8 cellular contexts compared by ENCODE assay signal in the genomic region with DNA sequence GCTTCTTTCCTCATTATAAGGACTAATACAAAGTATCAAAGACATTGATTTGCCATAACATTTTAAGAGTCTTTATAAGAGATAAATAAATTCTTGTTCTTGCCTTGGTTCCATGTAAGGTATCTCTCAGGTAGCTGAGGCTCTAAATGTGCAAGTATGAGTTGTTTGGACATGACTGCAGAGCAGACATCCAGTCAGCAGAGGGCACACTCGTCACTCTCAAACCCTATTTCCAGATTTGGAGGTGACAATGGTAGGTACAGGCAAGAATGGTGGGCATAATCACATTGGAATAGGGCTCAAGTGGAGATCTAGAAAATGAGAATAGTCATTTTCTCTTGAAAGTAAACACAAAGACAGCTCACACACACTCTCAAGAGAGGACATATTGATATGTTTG.
A peak's percentile ranks its signal among the peaks of the same experiment; 100 is the strongest.
DNase-seq lines count a peak whose midpoint lies in the region; ATAC-seq and TF ChIP-seq lines count a peak whose summit lies in the region.

No MANE protein-coding gene starts in this region.

- no peaks in the 10 kb centered on the region for H3K9me3 ChIP-seq in adrenal gland (replicated peaks in 1 of 3)
- H3K9me3 ChIP-seq in osteoblast (ENCODE audit: low read depth, low read length) = no peaks in the 10 kb centered on the region
- peaks cover 0 to 9% of the 10 kb centered on the region in 2 donors for H3K9me3 ChIP-seq in ascending aorta

- H3K27me3 ChIP-seq in adrenal gland = peaks cover 24% of the 10 kb centered on the region
- peaks cover 14% of the 10 kb centered on the region for H3K27me3 ChIP-seq in osteoblast (ENCODE audit: insufficient read depth, low read length)
- peaks cover 16% of the 10 kb centered on the region for H3K27me3 ChIP-seq in ascending aorta

- H3K27ac Mint-ChIP-seq in activated CD4-positive, alpha-beta T cell treated with anti-CD3 and anti-CD28 coated beads for 36 hours = no peak overlapping the region

- peaks cover 27% of the 10 kb centered on the region for H3K27me3 Mint-ChIP-seq in activated CD4-positive, alpha-beta T cell treated with anti-CD3 and anti-CD28 coated beads for 36 hours

- no peak overlapping the region for H3K4me3 Mint-ChIP-seq in activated CD4-positive, alpha-beta T cell treated with anti-CD3 and anti-CD28 coated beads for 36 hours

- CTCF ChIA-PET in activated CD4-positive, alpha-beta T cell treated with anti-CD3 and anti-CD28 coated beads for 36 hours (lab: Charles Lee) = interaction anchor here (0.9 to 1.2 kb wide), 3 partner anchors 17 to 493 kb away, joined by 3 read pairs; no protein-coding TSS in a partner anchor

- H3K27ac ChIP-seq in adrenal gland (no peak overlapping the region), osteoblast (ENCODE audit: low read depth, low read length) (no peak overlapping the region), ascending aorta (no peak overlapping the region)

- no peak overlapping the region for H2AFZ ChIP-seq in osteoblast (ENCODE audit: low read length)

- intact Hi-C loops in activated CD4-positive, alpha-beta T cell treated with anti-CD3 and anti-CD28 coated beads for 36 hours (cut with DNase I, micrococcal nuclease) = loop anchor here in 1 of 2 experiments (1.0 to 5.0 kb wide), 3 partner anchors 494 to 1315 kb away; no protein-coding TSS in a partner anchor
- intact Hi-C loops in adrenal gland (cut with DNase I) = no loop called here
- intact Hi-C loops in ascending aorta (cut with DNase I) = no loop called here

- no peak overlapping the region for H3K4me3 ChIP-seq in adrenal gland
- H3K4me3 ChIP-seq in osteoblast (ENCODE audit: insufficient read depth, low read length) = no peak overlapping the region
- H3K4me3 ChIP-seq in ascending aorta = no peak overlapping the region

- WGBS in adrenal gland, 4 donors = 0 to 17% (median 3%) methylated on average over 1 of the region's 1 CpG

- TF ChIP-seq CTCF in adrenal gland (IDR thresholded peaks at IDR 0.05) = peak in 5 of 6 experiments; percentile 8 to 42 (median 21)
- TF ChIP-seq CTCF in osteoblast (IDR thresholded peaks at IDR 0.05; ENCODE audit: extremely low read depth, low read depth, low read length) = peak; percentile 17
- no peak for TF ChIP-seq CTCF in ascending aorta (IDR thresholded peaks at IDR 0.05)

- in situ Hi-C loops in KBM-7 (cut with MboI; ENCODE audit: low pct_unique_long_range_greater_than_20kb, low sequenced_read_pairs) = no loop called here

- H3K36me3 ChIP-seq in adrenal gland (replicated peaks in 1 of 2) = no peaks in the 10 kb centered on the region
- H3K36me3 ChIP-seq in osteoblast (ENCODE audit: insufficient read depth, low read length) = no peaks in the 10 kb centered on the region
- H3K36me3 ChIP-seq in ascending aorta = no peaks in the 10 kb centered on the region

- TF ChIP-seq POLR2A in adrenal gland (IDR thresholded peaks at IDR 0.05) = no peak

- H4K20me1 ChIP-seq in osteoblast (ENCODE audit: insufficient read depth, low read length) = no peaks in the 10 kb centered on the region

- no peaks in the 10 kb centered on the region for H3K4me1 Mint-ChIP-seq in activated CD4-positive, alpha-beta T cell treated with anti-CD3 and anti-CD28 coated beads for 36 hours

- no peaks in the 10 kb centered on the region for H3K79me2 ChIP-seq in osteoblast (ENCODE audit: insufficient read depth, low read length)

- peak; percentile 32 for DNase-seq in activated CD4-positive, alpha-beta T cell treated with anti-CD3 and anti-CD28 coated beads for 36 hours
- no peak for DNase-seq in activated CD4-positive, alpha-beta T cell treated with anti-CD3 and anti-CD28 coated beads, Interleukin-2, amount 50 U/mL, for 1 hour
- peak; percentile 47 for DNase-seq in KBM-7
- DNase-seq in adrenal gland = no peak
- DNase-seq in osteoblast (ENCODE audit: insufficient read length, low spot score, missing footprints) = peak; percentile 42
- no peak for DNase-seq in ascending aorta (ENCODE audit: low spot score in 2 of 2)

- no peaks in the 10 kb centered on the region for H3K9me3 Mint-ChIP-seq in activated CD4-positive, alpha-beta T cell treated with anti-CD3 and anti-CD28 coated beads for 36 hours (ENCODE audit: low read depth)

- POLR2A ChIA-PET in activated CD4-positive, alpha-beta T cell treated with anti-CD3 and anti-CD28 coated beads for 36 hours (lab: Charles Lee) = no interaction called here

- no peak for ATAC-seq in activated CD4-positive, alpha-beta T cell treated with anti-CD3 and anti-CD28 coated beads for 36 hours
- ATAC-seq in HG03469 (IDR thresholded peaks at IDR 0.05; ENCODE audit: unreplicated experiment) = no peak
- ATAC-seq in GM21619 (IDR thresholded peaks at IDR 0.05; ENCODE audit: unreplicated experiment) = no peak

- no peaks in the 10 kb centered on the region for H3K36me3 Mint-ChIP-seq in activated CD4-positive, alpha-beta T cell treated with anti-CD3 and anti-CD28 coated beads for 36 hours (ENCODE audit: low read depth)

- H3K4me2 ChIP-seq in osteoblast (ENCODE audit: insufficient read depth, low read length) = no peak overlapping the region

- H3K4me1 ChIP-seq in adrenal gland (replicated peaks in 1 of 2) (no peaks in the 10 kb centered on the region), osteoblast (ENCODE audit: insufficient read depth, low read length) (no peaks in the 10 kb centered on the region), ascending aorta (peaks cover 0 to 4% of the 10 kb centered on the region in 2 donors)

Comparison
In these comparisons a context has a peak if more than half of its experiments do, and no peak if none do; other contexts are left out.
1. DNase-seq: peak in activated CD4-positive, alpha-beta T cell treated with anti-CD3 and anti-CD28 coated beads for 36 hours (single experiment), KBM-7 (single experiment) and osteoblast (single experiment); none in activated CD4-positive, alpha-beta T cell treated with anti-CD3 and anti-CD28 coated beads, Interleukin-2, amount 50 U/mL, for 1 hour (single experiment), adrenal gland (0 of 7) and ascending aorta (0 of 2).
2. CTCF ChIP-seq: peak in adrenal gland (5 of 6) and osteoblast (single experiment); none in ascending aorta (0 of 3).